ENCODE assay signal across 9 cellular contexts in genomic region chr16:10988164-10988803, GRCh38. TPM values are rescaled to one million over a fixed set of nuclear protein-coding genes. Genes with fewer than 3 reads are reported as not detected.
DNase-seq lines count a peak whose midpoint lies in the region; ATAC-seq, FAIRE-seq and TF ChIP-seq lines count a peak whose summit lies in the region.
"Had no signal": no experiment of that assay in that cellular context is flagged by ENCODE, and none has a peak within 500 bp of the region (broad histone marks: within the 10 kb centered on the region; RNA-seq: fewer than 3 reads in every experiment).

No MANE protein-coding gene starts in this region.

- no peak overlapping the region for H3K9ac ChIP-seq in HepG2 (ENCODE audit: insufficient read depth, low read depth, low read length)

- 45% methylated on average over 6 of the region's 7 CpGs for WGBS in HepG2 (ENCODE audit: low lambda C conversion rate)

- CTCF ChIA-PET in HepG2 (lab: Yijun Ruan, JAX; ENCODE audit: low intra/inter-chr PET ratio, low total read pairs) = no interaction called here

- H3K36me3 ChIP-seq in HepG2 (replicated peaks in 1 of 2; ENCODE audit: control insufficient read depth in 1 of 2, insufficient read depth in 2 of 2, low read length in 2 of 2) = peaks cover 4 to 5% of the 10 kb centered on the region in 2 experiments; a peak in 2 of 5 replicates

- no peaks in the 10 kb centered on the region for H3K79me2 ChIP-seq in HepG2 (ENCODE audit: insufficient read depth, low read length)

- TF ChIP-seq CTCF in HepG2 (CRISPR knock-in tag; IDR thresholded peaks at IDR 0.05) = peak; percentile 51

- H3K4me3 ChIP-seq in HepG2 (replicated peaks in 1 of 3; ENCODE audit: insufficient read depth in 1 of 3, low read depth in 2 of 3, low read length in 3 of 3) = no peak overlapping the region
- H3K4me3 ChIP-seq: psoas muscle had no signal

- no TSS peak for BruUV-seq in HepG2 (replicated peaks; lab: Mats Ljungman, UMichigan)

- peak; percentile 39; the same call in 1 of the 2 replicates for TF ChIP-seq RAD21 in HepG2 (CRISPR knock-in tag; IDR thresholded peaks at IDR 0.05)

- H3K4me1 ChIP-seq in HepG2 (ENCODE audit: insufficient read depth, low read length) = no peaks in the 10 kb centered on the region
- H3K4me1 ChIP-seq: psoas muscle had no signal

- POLR2A ChIA-PET in HepG2 (lab: Yijun Ruan, JAX) = no interaction called here

- intact Hi-C loops in HepG2 (cut with micrococcal nuclease; ENCODE audit: unreplicated experiment) = no loop called here

- no peak overlapping the region for H2AFZ ChIP-seq in HepG2 (ENCODE audit: low read length)

- H3K9me3 ChIP-seq in HepG2 (ENCODE audit: low read length) = no peaks in the 10 kb centered on the region
- H3K9me3 ChIP-seq: psoas muscle had no signal

- FAIRE-seq in HepG2 (lab: Jason Lieb, UNC) = peak; percentile 65

- in situ Hi-C loops in HepG2 (cut with HindIII; ENCODE audit: extremely low pct_ligation_motif_present, low pct_unique_long_range_greater_than_20kb) = no loop called here

- peak in 2 of 3 experiments; percentile 26 to 40 for DNase-seq in activated CD8-positive, alpha-beta memory T cell treated with anti-CD3 and anti-CD28 coated beads for 48 hours (ENCODE audit: low read depth in 2 of 3, low spot score in 2 of 3)
- DNase-seq in HepG2 (ENCODE audit: low spot score) (no peak), NCI-H524 treated with DMSO at 0.1 percent for 48 hours (lab: John Stamatoyannopoulos, UW) (no peak), caudate nucleus (lab: John Stamatoyannopoulos, UW) (no peak), NCI-H446 treated with DMSO at 0.1 percent for 48 hours (lab: John Stamatoyannopoulos, UW) (no peak)
- DNase-seq: psoas muscle had no signal

- TF ChIP-seq POLR2A in HepG2 (IDR thresholded peaks at IDR 0.05; ENCODE audit: insufficient read depth in 1 of 2, low read depth in 2 of 2, low read length in 2 of 2) = no peak

- H3K27me3 ChIP-seq in HepG2 (ENCODE audit: control insufficient read depth in 1 of 2, insufficient read depth in 2 of 2, low read length in 2 of 2) = no peaks in the 10 kb centered on the region

- ATAC-seq in GM18520 (IDR thresholded peaks at IDR 0.05; ENCODE audit: unreplicated experiment) (peak; percentile 53), HG03378 (IDR thresholded peaks at IDR 0.05; ENCODE audit: unreplicated experiment) (peak; percentile 51), HepG2 (peak; percentile 77), HG03521 (IDR thresholded peaks at IDR 0.05; ENCODE audit: unreplicated experiment) (no peak)

- H4K20me1 ChIP-seq in HepG2 (ENCODE audit: insufficient read depth, low read length) = no peaks in the 10 kb centered on the region

- no peak overlapping the region for H3K4me2 ChIP-seq in HepG2 (ENCODE audit: low read depth, low read length)

- H3K27ac ChIP-seq in HepG2 (ENCODE audit: extremely low read length, insufficient read depth, low read length) (no peak overlapping the region), caudate nucleus (ENCODE audit: low read depth, low read length) (no peak overlapping the region)
- H3K27ac ChIP-seq: psoas muscle had no signal

- TF ChIP-seq EP300 in HepG2 (IDR thresholded peaks at IDR 0.05; ENCODE audit: low read depth in 2 of 2, low read length in 2 of 2) (no peak), HepG2 (CRISPR knock-in tag; IDR thresholded peaks at IDR 0.05; ENCODE audit: borderline replicate concordance) (no peak)

TF ChIP-seq in HepG2, 621 proteins besides CTCF, POLR2A, EP300 and RAD21 (continues in another document):
- TF ChIP-seq HNRNPL (IDR thresholded peaks at IDR 0.05; ENCODE audit: low read depth, low read length) (0 out of 2 replicates have a peak, but pooled peaks have one; percentile 30), ZBTB39 (CRISPR knock-in tag; IDR thresholded peaks at IDR 0.05) (no peak), ZNF761 (CRISPR knock-in tag; conservative IDR thresholded peaks at IDR 0.05) (0 out of 2 replicates have a peak, but pooled peaks have one; percentile 37), STAG1 (CRISPR knock-in tag; IDR thresholded peaks at IDR 0.05) (peak; percentile 66), ARNT2 (CRISPR knock-in tag; IDR thresholded peaks at IDR 0.05; ENCODE audit: low read depth) (no peak)

RNA-seq across cellular contexts. Expression of gene CLEC16A, which starts 43.9 kb away (rescaled TPM):
- 10.3 and 13.6 TPM in 2 replicates for total RNA-seq in HepG2 (2016; rRNA removed; fragmentation: Illumina TruSeq; extraction: Trizol)
- 35.7 and 39.7 TPM in 2 replicates for total RNA-seq in HepG2 (2016; cell fraction: cytosol; rRNA removed; fragmentation: Illumina TruSeq; extraction: Trizol; ENCODE audit: low read depth)
- 10.6 and 12.8 TPM in 2 replicates for total RNA-seq in HepG2 (2016; cell fraction: insoluble cytoplasmic fraction; rRNA removed; fragmentation: Illumina TruSeq; extraction: Trizol)
- total RNA-seq in HepG2 (2016; cell fraction: membrane; rRNA removed; fragmentation: Illumina TruSeq; extraction: Trizol) = 14.4 and 15.9 TPM in 2 replicates
- total RNA-seq in HepG2 (2016; cell fraction: nucleus; rRNA removed; fragmentation: Illumina TruSeq; extraction: Trizol) = 17.5 and 18.7 TPM in 2 replicates
- polyA plus RNA-seq in HepG2 (2011; rRNA removed) = 8.5 and 9.5 TPM in 2 replicates
- 6.6 and 6.8 TPM in 2 replicates for polyA plus RNA-seq in HepG2 (2011; cell fraction: cytosol; rRNA removed)
- 17.0 and 19.5 TPM in 2 replicates for polyA plus RNA-seq in HepG2 (2011; cell fraction: nucleus; rRNA removed)
- polyA plus RNA-seq in HepG2 (2012) = 10.3 and 12.0 TPM in 2 replicates
- polyA plus RNA-seq in HepG2 (2016; cell fraction: cytosol; fragmentation: Illumina TruSeq; extraction: Trizol; ENCODE audit: low read depth) = 1.7 and 1.9 TPM in 2 replicates
- polyA plus RNA-seq in HepG2 (2016; cell fraction: insoluble cytoplasmic fraction; fragmentation: Illumina TruSeq; extraction: Trizol; ENCODE audit: low read depth) = 11.8 and 14.0 TPM in 2 replicates
- polyA plus RNA-seq in HepG2 (2016; cell fraction: membrane; fragmentation: Illumina TruSeq; extraction: Trizol; ENCODE audit: low read depth) = 3.4 and 4.4 TPM in 2 replicates
- polyA plus RNA-seq in HepG2 (2016; cell fraction: nucleus; fragmentation: Illumina TruSeq; extraction: Trizol; ENCODE audit: insufficient read depth, low read depth) = 22.7 and 25.7 TPM in 2 replicates
- 24.9 and 35.4 TPM in 2 replicates for polyA minus RNA-seq in HepG2 (2011; rRNA and poly(A)+ RNA removed; ENCODE audit: low replicate concordance)
- polyA minus RNA-seq in HepG2 (2011; cell fraction: cytosol; rRNA and poly(A)+ RNA removed) = 14.4 and 19.0 TPM in 2 replicates
- 25.8 and 32.0 TPM in 2 replicates for polyA minus RNA-seq in HepG2 (2011; cell fraction: nucleus; rRNA and poly(A)+ RNA removed)

RNA-seq across cellular contexts. Expression of gene DEXI, which starts 46.0 kb away (rescaled TPM):
- total RNA-seq in HepG2 (2016; rRNA removed; fragmentation: Illumina TruSeq; extraction: Trizol) = 57.9 and 70.4 TPM in 2 replicates
- total RNA-seq in HepG2 (2016; cell fraction: cytosol; rRNA removed; fragmentation: Illumina TruSeq; extraction: Trizol; ENCODE audit: low read depth) = 68.6 and 86.7 TPM in 2 replicates
- 54.1 and 71.8 TPM in 2 replicates for total RNA-seq in HepG2 (2016; cell fraction: insoluble cytoplasmic fraction; rRNA removed; fragmentation: Illumina TruSeq; extraction: Trizol)
- total RNA-seq in HepG2 (2016; cell fraction: membrane; rRNA removed; fragmentation: Illumina TruSeq; extraction: Trizol) = 117 and 144 TPM in 2 replicates
- total RNA-seq in HepG2 (2016; cell fraction: nucleus; rRNA removed; fragmentation: Illumina TruSeq; extraction: Trizol) = 35.4 and 46.3 TPM in 2 replicates
- 51.5 and 54.4 TPM in 2 replicates for polyA plus RNA-seq in HepG2 (2011; rRNA removed)
- polyA plus RNA-seq in HepG2 (2011; cell fraction: cytosol; rRNA removed) = 69.5 and 78.6 TPM in 2 replicates
- 40.4 and 50.2 TPM in 2 replicates for polyA plus RNA-seq in HepG2 (2011; cell fraction: nucleus; rRNA removed)
- polyA plus RNA-seq in HepG2 (2012) = 45.6 and 55.0 TPM in 2 replicates
- polyA plus RNA-seq in HepG2 (2016; cell fraction: cytosol; fragmentation: Illumina TruSeq; extraction: Trizol; ENCODE audit: low read depth) = 70.9 and 88.4 TPM in 2 replicates
- 58.1 and 70.0 TPM in 2 replicates for polyA plus RNA-seq in HepG2 (2016; cell fraction: insoluble cytoplasmic fraction; fragmentation: Illumina TruSeq; extraction: Trizol; ENCODE audit: low read depth)
- 120 and 124 TPM in 2 replicates for polyA plus RNA-seq in HepG2 (2016; cell fraction: membrane; fragmentation: Illumina TruSeq; extraction: Trizol; ENCODE audit: low read depth)
- polyA plus RNA-seq in HepG2 (2016; cell fraction: nucleus; fragmentation: Illumina TruSeq; extraction: Trizol; ENCODE audit: insufficient read depth, low read depth) = 60.2 and 65.5 TPM in 2 replicates
- 31.7 and 71.0 TPM in 2 replicates for polyA minus RNA-seq in HepG2 (2011; rRNA and poly(A)+ RNA removed; ENCODE audit: low replicate concordance)
- 34.2 and 35.1 TPM in 2 replicates for polyA minus RNA-seq in HepG2 (2011; cell fraction: cytosol; rRNA and poly(A)+ RNA removed)
- polyA minus RNA-seq in HepG2 (2011; cell fraction: nucleus; rRNA and poly(A)+ RNA removed) = 24.7 and 27.7 TPM in 2 replicates

Comparison
In these comparisons a context has a peak if more than half of its experiments do, and no peak if none do; other contexts are left out.
1. DNase-seq: peak in activated CD8-positive, alpha-beta memory T cell treated with anti-CD3 and anti-CD28 coated beads for 48 hours (2 of 3); none in HepG2 (single experiment), NCI-H524 treated with DMSO at 0.1 percent for 48 hours (single experiment), caudate nucleus (0 of 61) and NCI-H446 treated with DMSO at 0.1 percent for 48 hours (single experiment).